In the genomic region with DNA sequence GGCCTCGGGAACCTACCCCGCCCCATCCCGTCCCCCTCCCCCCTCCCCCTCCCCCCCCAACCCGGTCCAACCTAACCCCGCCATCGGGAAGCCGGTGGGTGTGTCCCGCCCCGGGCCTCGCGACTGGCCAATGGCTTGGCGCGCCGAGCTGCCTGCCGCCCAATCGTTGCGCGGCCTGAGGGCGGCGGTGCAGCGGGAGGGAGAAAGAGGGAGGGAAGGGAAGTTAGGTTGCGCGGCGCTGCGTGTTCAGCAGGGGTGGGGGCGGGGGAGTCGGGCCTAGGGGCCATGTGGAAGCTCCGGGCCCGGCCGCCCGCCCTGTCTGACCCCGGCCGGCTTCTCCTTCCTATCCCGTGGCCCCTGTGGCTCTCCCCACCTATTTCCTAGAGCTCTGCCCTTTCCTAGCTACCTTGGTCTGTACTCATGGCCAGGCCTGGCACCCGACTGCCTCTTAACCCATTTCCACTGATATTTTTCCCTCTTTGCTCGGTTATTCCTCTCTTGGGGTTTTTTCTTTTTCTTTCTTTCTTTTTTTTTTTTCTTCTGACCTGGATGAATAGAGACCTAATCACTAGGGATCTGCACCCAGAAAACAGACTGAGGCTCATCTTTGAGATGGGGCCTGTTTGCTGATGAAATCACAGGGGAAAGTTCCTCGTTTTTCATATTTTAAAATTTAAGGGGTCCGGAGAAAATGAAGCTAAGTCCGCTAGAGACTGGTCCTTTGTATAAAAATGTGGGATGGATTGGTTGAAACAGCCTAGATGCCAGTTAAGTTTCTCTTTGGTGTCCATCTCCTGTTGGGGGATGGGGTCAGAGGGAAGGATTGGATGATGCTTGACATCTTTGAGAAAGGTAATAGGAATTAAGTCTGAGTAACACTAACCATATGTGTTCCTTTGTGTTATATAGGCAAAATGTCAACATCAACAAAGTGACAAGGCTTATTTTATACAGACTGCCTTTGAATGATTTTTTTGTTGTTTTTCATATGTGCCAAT, we compare ENCODE assay signal across 1 cellular context.
TF ChIP-seq lines count a peak whose summit lies in the region.

No MANE protein-coding gene starts in this region.

TF ChIP-seq in WTC11, 78 proteins besides CTCF, POLR2A, EP300 and RAD21 (continued from another document):
- TF ChIP-seq, protein P1, sequence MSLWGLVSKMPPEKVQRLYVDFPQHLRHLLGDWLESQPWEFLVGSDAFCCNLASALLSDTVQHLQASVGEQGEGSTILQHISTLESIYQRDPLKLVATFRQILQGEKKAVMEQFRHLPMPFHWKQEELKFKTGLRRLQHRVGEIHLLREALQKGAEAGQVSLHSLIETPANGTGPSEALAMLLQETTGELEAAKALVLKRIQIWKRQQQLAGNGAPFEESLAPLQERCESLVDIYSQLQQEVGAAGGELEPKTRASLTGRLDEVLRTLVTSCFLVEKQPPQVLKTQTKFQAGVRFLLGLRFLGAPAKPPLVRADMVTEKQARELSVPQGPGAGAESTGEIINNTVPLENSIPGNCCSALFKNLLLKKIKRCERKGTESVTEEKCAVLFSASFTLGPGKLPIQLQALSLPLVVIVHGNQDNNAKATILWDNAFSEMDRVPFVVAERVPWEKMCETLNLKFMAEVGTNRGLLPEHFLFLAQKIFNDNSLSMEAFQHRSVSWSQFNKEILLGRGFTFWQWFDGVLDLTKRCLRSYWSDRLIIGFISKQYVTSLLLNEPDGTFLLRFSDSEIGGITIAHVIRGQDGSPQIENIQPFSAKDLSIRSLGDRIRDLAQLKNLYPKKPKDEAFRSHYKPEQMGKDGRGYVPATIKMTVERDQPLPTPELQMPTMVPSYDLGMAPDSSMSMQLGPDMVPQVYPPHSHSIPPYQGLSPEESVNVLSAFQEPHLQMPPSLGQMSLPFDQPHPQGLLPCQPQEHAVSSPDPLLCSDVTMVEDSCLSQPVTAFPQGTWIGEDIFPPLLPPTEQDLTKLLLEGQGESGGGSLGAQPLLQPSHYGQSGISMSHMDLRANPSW (CRISPR knock-in tag; conservative IDR thresholded peaks at IDR 0.05; ENCODE audit: low read depth) = no peak
- TF ChIP-seq ZNF423 (CRISPR knock-in tag; IDR thresholded peaks at IDR 0.05) (no peak), ZNF263 (CRISPR knock-in tag; IDR thresholded peaks at IDR 0.05; ENCODE audit: low read depth) (no peak), GRHL2 (CRISPR knock-in tag; IDR thresholded peaks at IDR 0.05; ENCODE audit: insufficient replicate concordance, severe bottlenecking) (no peak), NFYB (CRISPR knock-in tag; conservative IDR thresholded peaks at IDR 0.05; ENCODE audit: low read depth) (peak; percentile 87), NFE2L1 (CRISPR knock-in tag; IDR thresholded peaks at IDR 0.05) (no peak), TEAD1 (CRISPR knock-in tag; IDR thresholded peaks at IDR 0.05) (peak; percentile 55; the same call in 1 of the 2 replicates), E2F5 (CRISPR knock-in tag; IDR thresholded peaks at IDR 0.05) (0 out of 2 replicates have a peak, but pooled peaks have one; percentile 55), SP1 (CRISPR knock-in tag; conservative IDR thresholded peaks at IDR 0.05) (peak; percentile 83), KAT7 (CRISPR knock-in tag; IDR thresholded peaks at IDR 0.05; ENCODE audit: borderline replicate concordance) (no peak), FOXK1 (CRISPR knock-in tag; IDR thresholded peaks at IDR 0.05) (peak; percentile 12; the same call in 1 of the 2 replicates), ZNF416 (CRISPR knock-in tag; IDR thresholded peaks at IDR 0.05) (no peak)
- TF ChIP-seq, protein P2, sequence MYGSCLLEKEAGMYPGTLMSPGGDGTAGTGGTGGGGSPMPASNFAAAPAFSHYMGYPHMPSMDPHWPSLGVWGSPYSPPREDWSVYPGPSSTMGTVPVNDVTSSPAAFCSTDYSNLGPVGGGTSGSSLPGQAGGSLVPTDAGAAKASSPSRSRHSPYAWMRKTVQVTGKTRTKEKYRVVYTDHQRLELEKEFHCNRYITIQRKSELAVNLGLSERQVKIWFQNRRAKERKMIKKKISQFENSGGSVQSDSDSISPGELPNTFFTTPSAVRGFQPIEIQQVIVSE (CRISPR knock-in tag; IDR thresholded peaks at IDR 0.05; ENCODE audit: borderline replicate concordance) = no peak
- TF ChIP-seq, protein P3, sequence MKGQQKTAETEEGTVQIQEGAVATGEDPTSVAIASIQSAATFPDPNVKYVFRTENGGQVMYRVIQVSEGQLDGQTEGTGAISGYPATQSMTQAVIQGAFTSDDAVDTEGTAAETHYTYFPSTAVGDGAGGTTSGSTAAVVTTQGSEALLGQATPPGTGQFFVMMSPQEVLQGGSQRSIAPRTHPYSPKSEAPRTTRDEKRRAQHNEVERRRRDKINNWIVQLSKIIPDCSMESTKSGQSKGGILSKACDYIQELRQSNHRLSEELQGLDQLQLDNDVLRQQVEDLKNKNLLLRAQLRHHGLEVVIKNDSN (CRISPR knock-in tag; IDR thresholded peaks at IDR 0.05) = 0 out of 2 replicates have a peak, but pooled peaks have one; percentile 19
- TF ChIP-seq, protein P4, sequence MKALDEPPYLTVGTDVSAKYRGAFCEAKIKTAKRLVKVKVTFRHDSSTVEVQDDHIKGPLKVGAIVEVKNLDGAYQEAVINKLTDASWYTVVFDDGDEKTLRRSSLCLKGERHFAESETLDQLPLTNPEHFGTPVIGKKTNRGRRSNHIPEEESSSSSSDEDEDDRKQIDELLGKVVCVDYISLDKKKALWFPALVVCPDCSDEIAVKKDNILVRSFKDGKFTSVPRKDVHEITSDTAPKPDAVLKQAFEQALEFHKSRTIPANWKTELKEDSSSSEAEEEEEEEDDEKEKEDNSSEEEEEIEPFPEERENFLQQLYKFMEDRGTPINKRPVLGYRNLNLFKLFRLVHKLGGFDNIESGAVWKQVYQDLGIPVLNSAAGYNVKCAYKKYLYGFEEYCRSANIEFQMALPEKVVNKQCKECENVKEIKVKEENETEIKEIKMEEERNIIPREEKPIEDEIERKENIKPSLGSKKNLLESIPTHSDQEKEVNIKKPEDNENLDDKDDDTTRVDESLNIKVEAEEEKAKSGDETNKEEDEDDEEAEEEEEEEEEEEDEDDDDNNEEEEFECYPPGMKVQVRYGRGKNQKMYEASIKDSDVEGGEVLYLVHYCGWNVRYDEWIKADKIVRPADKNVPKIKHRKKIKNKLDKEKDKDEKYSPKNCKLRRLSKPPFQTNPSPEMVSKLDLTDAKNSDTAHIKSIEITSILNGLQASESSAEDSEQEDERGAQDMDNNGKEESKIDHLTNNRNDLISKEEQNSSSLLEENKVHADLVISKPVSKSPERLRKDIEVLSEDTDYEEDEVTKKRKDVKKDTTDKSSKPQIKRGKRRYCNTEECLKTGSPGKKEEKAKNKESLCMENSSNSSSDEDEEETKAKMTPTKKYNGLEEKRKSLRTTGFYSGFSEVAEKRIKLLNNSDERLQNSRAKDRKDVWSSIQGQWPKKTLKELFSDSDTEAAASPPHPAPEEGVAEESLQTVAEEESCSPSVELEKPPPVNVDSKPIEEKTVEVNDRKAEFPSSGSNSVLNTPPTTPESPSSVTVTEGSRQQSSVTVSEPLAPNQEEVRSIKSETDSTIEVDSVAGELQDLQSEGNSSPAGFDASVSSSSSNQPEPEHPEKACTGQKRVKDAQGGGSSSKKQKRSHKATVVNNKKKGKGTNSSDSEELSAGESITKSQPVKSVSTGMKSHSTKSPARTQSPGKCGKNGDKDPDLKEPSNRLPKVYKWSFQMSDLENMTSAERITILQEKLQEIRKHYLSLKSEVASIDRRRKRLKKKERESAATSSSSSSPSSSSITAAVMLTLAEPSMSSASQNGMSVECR (CRISPR knock-in tag; IDR thresholded peaks at IDR 0.05; ENCODE audit: borderline replicate concordance) = peak; percentile 67; the same call in 1 of the 2 replicates
